Comparison of ENCODE assay signal across 8 cellular contexts in the genomic region with DNA sequence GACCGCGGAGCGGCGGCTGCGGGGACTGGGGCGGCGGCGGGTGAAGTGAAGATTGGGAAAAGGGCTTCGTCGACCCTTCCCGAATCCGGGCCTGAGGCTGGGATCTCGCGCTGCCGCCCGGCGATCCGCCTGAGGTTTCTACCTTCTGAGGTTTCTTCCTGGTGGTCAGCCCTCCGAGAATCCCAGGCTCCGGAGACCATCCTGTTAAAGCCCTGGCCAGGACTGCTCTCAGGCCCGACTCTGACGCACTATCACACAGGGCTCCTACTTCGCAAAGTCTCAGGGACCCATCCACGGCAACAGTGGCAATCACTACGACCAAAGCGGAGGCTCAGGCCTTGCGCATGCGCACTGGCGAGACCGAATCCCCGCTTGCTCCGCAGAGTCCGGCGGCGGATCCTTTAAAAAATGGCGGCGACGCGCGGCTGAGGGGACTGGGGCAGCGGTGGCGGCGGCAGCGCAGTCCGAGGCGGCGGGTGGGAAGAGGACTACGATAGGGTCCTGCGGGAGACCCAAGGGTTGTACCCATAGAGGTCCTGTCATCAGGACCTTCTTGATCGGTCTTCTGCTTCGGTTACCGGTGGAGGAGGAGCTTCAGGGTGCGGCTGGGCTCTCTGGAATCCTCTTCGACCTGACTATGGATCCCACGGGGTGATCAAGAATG.
A peak's percentile ranks its signal among the peaks of the same experiment; 100 is the strongest.
DNase-seq lines count a peak whose midpoint lies in the region; ATAC-seq and TF ChIP-seq lines count a peak whose summit lies in the region.
"Not testable (repeated sequence)": the region's sequence is repeated elsewhere in the genome, so short reads cannot be mapped to it uniquely, and the experiment has no call there.

No MANE protein-coding gene starts in this region.

- intact Hi-C loops in colonic mucosa (cut with DNase I); lower leg skin (cut with DNase I; ENCODE audit: low total_unique reads): not testable (repeated sequence)

- not testable (repeated sequence) for H3K27ac ChIP-seq in colonic mucosa

- CTCF ChIA-PET in activated CD8-positive, alpha-beta T cell treated with anti-CD3 and anti-CD28 coated beads, Interleukin-2, amount 10 ng/mL, durations not matched to agents 7 days and 5 days (lab: Charles Lee) = not testable (repeated sequence)

- TF ChIP-seq POLR2A in lower leg skin (IDR thresholded peaks at IDR 0.05) = not testable (repeated sequence)

- H3K4me1 Mint-ChIP-seq in activated CD8-positive, alpha-beta T cell treated with anti-CD3 and anti-CD28 coated beads, Interleukin-2, amount 10 ng/mL, durations not matched to agents 7 days and 5 days (ENCODE audit: low read depth) = peaks cover 18% of the 10 kb centered on the region

- not testable (repeated sequence) for TF ChIP-seq CTCF in AG10803 (conservative IDR thresholded peaks at IDR 0.05; ENCODE audit: low read length); colonic mucosa (IDR thresholded peaks at IDR 0.05); lower leg skin (IDR thresholded peaks at IDR 0.05)

- H3K4me3 ChIP-seq in AG10803 (ENCODE audit: low read length) = peak overlapping the region; percentile 74
- peak overlapping the region; percentile 44 for H3K4me3 ChIP-seq in colonic mucosa
- H3K4me3 ChIP-seq in lower leg skin (ENCODE audit: low read depth, poor library complexity, severe bottlenecking) = peak overlapping the region; percentile 22

- not testable (repeated sequence) for H3K27me3 ChIP-seq in colonic mucosa

- H3K9ac ChIP-seq in colonic mucosa (ENCODE audit: low read depth in 2 of 2, low read length in 2 of 2) = peak overlapping the region in 1 of 2 donors; percentile 55

- not testable (repeated sequence) for H3K36me3 Mint-ChIP-seq in activated CD8-positive, alpha-beta T cell treated with anti-CD3 and anti-CD28 coated beads, Interleukin-2, amount 10 ng/mL, durations not matched to agents 7 days and 5 days (ENCODE audit: low read depth)

- H3K36me3 ChIP-seq in colonic mucosa = not testable (repeated sequence)

- H3K27ac Mint-ChIP-seq in activated CD8-positive, alpha-beta T cell treated with anti-CD3 and anti-CD28 coated beads, Interleukin-2, amount 10 ng/mL, durations not matched to agents 7 days and 5 days = peak overlapping the region; percentile 79

- peak overlapping the region; percentile 83 for H3K4me3 Mint-ChIP-seq in activated CD8-positive, alpha-beta T cell treated with anti-CD3 and anti-CD28 coated beads, Interleukin-2, amount 10 ng/mL, durations not matched to agents 7 days and 5 days

- peak; percentile 69 for ATAC-seq in GM19035 (IDR thresholded peaks at IDR 0.05; ENCODE audit: unreplicated experiment)
- ATAC-seq in activated CD8-positive, alpha-beta T cell treated with anti-CD3 and anti-CD28 coated beads, Interleukin-2, amount 10 ng/mL, durations not matched to agents 7 days and 5 days = peak; percentile 92

- DNase-seq in AG10803 (ENCODE audit: low read depth) = peak; percentile 75
- peak; percentile 66 for DNase-seq in HPDE6-E6E7 (ENCODE audit: extremely low spot score)
- DNase-seq in NCI-H774 (lab: John Stamatoyannopoulos, UW) = peak; percentile 40
- peak; percentile 85 for DNase-seq in activated CD8-positive, alpha-beta T cell treated with anti-CD3 and anti-CD28 coated beads, Interleukin-2, amount 10 ng/mL, durations not matched to agents 7 days and 5 days
- peak; percentile 88 for DNase-seq in colonic mucosa
- DNase-seq in lower leg skin (ENCODE audit: low spot score in 2 of 2) = peak; percentile 74 to 97
- DNase-seq in stimulated activated CD4-positive, alpha-beta T cell treated with anti-CD3 and anti-CD28 coated beads, Interleukin-2, amount 100 ng/mL, for 48 hours = peak; percentile 70 to 73

- WGBS in lower leg skin, 2 donors = 4 to 6% methylated on average over 43 to 53 of the region's 55 CpGs

- H3K9me3 Mint-ChIP-seq in activated CD8-positive, alpha-beta T cell treated with anti-CD3 and anti-CD28 coated beads, Interleukin-2, amount 10 ng/mL, durations not matched to agents 7 days and 5 days (ENCODE audit: insufficient read depth) = not testable (repeated sequence)

- H3K4me1 ChIP-seq in colonic mucosa = not testable (repeated sequence)

- not testable (repeated sequence) for H3K9me3 ChIP-seq in colonic mucosa

- peaks cover 17% of the 10 kb centered on the region for H3K27me3 Mint-ChIP-seq in activated CD8-positive, alpha-beta T cell treated with anti-CD3 and anti-CD28 coated beads, Interleukin-2, amount 10 ng/mL, durations not matched to agents 7 days and 5 days (ENCODE audit: low read depth)

- POLR2A ChIA-PET in activated CD8-positive, alpha-beta T cell treated with anti-CD3 and anti-CD28 coated beads, Interleukin-2, amount 10 ng/mL, durations not matched to agents 7 days and 5 days (lab: Charles Lee) = not testable (repeated sequence)

Comparison
In these comparisons a context has a peak if more than half of its experiments do, and no peak if none do; other contexts are left out.
1. H3K4me3 ChIP-seq: peak in every context shown above with its lines; median percentile 74 in AG10803; 44 in colonic mucosa; 22 in lower leg skin.